ENCODE assay signal across 33 cellular contexts in the genomic region with DNA sequence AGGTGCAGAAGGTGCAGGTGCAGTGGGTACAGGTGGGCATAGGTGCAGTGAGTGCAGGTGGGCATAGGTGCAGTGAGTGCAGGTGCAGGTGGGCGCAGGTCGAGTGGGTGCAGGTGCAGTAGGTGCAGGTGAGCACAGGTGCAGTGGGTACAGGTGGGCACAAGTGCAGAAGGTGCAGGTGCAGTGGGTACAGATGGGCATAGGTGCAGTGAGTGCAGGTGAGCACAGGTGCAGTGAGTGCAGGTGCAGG. TPM values are rescaled to one million over a fixed set of nuclear protein-coding genes. Genes with fewer than 3 reads are reported as not detected.
"Had no signal": no experiment of that assay in that cellular context is flagged by ENCODE, and none has a peak within 500 bp of the region (broad histone marks: within the 10 kb centered on the region; RNA-seq: fewer than 3 reads in every experiment).

No MANE protein-coding gene starts in this region.

- H3K9me3 Mint-ChIP-seq: activated CD4-positive, alpha-beta memory T cell treated with anti-CD3 and anti-CD28 coated beads, Interleukin-2, amount 10 ng/mL, durations not matched to agents 7 days and 5 days; activated CD4-positive, alpha-beta T cell treated with anti-CD3 and anti-CD28 coated beads, Interleukin-2, amount 10 ng/mL, durations not matched to agents 7 days and 5 days; activated naive CD4-positive, alpha-beta T cell treated with anti-CD3 and anti-CD28 coated beads, Interleukin-2, amount 50 U/mL, for 72 hours; activated naive CD8-positive, alpha-beta T cell treated with anti-CD3 and anti-CD28 coated beads, Interleukin-2, amount 10 ng/mL, durations not matched to agents 7 days and 5 days; activated T-cell treated with anti-CD3 and anti-CD28 coated beads, Interleukin-2, amount 50 U/mL, for 24 hours; activated T-cell treated with anti-CD3 and anti-CD28 coated beads, Interleukin-2, amount 50 U/mL, for 72 hours; brain; central memory CD8-positive, alpha-beta T cell; dendritic cell treated with granulocyte-macrophage colony-stimulating factor and Interleukin-4, amounts not matched to agents 40 ng/mL and 50 ng/mL, for 4 days; endodermal cell had no signal

- H3K36me3 ChIP-seq: ascending aorta, breast epithelium, gastrocnemius medialis, heart right ventricle had no signal

- H3K4me3 ChIP-seq: ascending aorta, breast epithelium, coronary artery, dorsolateral prefrontal cortex, esophagus muscularis mucosa, gastrocnemius medialis, heart right ventricle had no signal

- H3K27me3 ChIP-seq: ascending aorta, breast epithelium, dorsolateral prefrontal cortex, esophagus muscularis mucosa, gastrocnemius medialis, heart right ventricle had no signal

- H3K27ac Mint-ChIP-seq: activated CD4-positive, alpha-beta memory T cell treated with anti-CD3 and anti-CD28 coated beads, Interleukin-2, amount 10 ng/mL, durations not matched to agents 7 days and 5 days; activated CD4-positive, alpha-beta T cell treated with anti-CD3 and anti-CD28 coated beads for 36 hours; activated CD4-positive, alpha-beta T cell treated with anti-CD3 and anti-CD28 coated beads, Interleukin-2, amount 10 ng/mL, durations not matched to agents 7 days and 5 days; activated naive CD4-positive, alpha-beta T cell treated with anti-CD3 and anti-CD28 coated beads, Interleukin-2, amount 10 ng/mL, durations not matched to agents 7 days and 5 days; activated naive CD4-positive, alpha-beta T cell treated with anti-CD3 and anti-CD28 coated beads, Interleukin-2, amount 50 U/mL, for 72 hours; activated naive CD8-positive, alpha-beta T cell treated with anti-CD3 and anti-CD28 coated beads, Interleukin-2, amount 10 ng/mL, durations not matched to agents 7 days and 5 days; activated T-cell treated with anti-CD3 and anti-CD28 coated beads, Interleukin-2, amount 50 U/mL, for 24 hours; activated T-cell treated with anti-CD3 and anti-CD28 coated beads, Interleukin-2, amount 50 U/mL, for 72 hours; endodermal cell; T-helper 17 cell had no signal

- DNase-seq: activated CD4-positive, alpha-beta memory T cell treated with anti-CD3 and anti-CD28 coated beads, Interleukin-2, amount 10 ng/mL, durations not matched to agents 7 days and 5 days; activated CD4-positive, alpha-beta T cell treated with anti-CD3 and anti-CD28 coated beads for 36 hours; activated CD4-positive, alpha-beta T cell treated with anti-CD3 and anti-CD28 coated beads, Interleukin-2, amount 10 ng/mL, durations not matched to agents 7 days and 5 days; activated CD4-positive, alpha-beta T cell treated with anti-CD3 and anti-CD28 coated beads, Interleukin-2, amount 50 U/mL, for 4 hours; activated CD4-positive, CD25-positive, alpha-beta regulatory T cell; activated CD4-positive, CD25-positive, alpha-beta regulatory T cell treated with anti-CD3 and anti-CD28 coated beads, Interleukin-2, amount 50 U/mL, for 72 hours; activated CD8-positive, alpha-beta memory T cell treated with anti-CD3 and anti-CD28 coated beads, Interleukin-2, amount 50 U/mL, for 48 hours; activated gamma-delta T cell; activated naive CD4-positive, alpha-beta T cell; activated naive CD4-positive, alpha-beta T cell treated with anti-CD3 and anti-CD28 coated beads, Interleukin-2, amount 10 ng/mL, durations not matched to agents 7 days and 5 days; activated naive CD8-positive, alpha-beta T cell treated with anti-CD3 and anti-CD28 coated beads, Interleukin-2, amount 10 ng/mL, durations not matched to agents 7 days and 5 days; activated T-cell treated with anti-CD3 and anti-CD28 coated beads for 4 hours; activated T-cell treated with anti-CD3 and anti-CD28 coated beads, Interleukin-2, amount 50 U/mL, for 24 hours; activated T-cell treated with anti-CD3 and anti-CD28 coated beads, Interleukin-2, amount 50 U/mL, for 72 hours; dorsolateral prefrontal cortex; effector memory CD4-positive, alpha-beta T cell; endodermal cell; foreskin keratinocyte; gastrocnemius medialis; heart right ventricle; T-helper 1 cell; T-helper 17 cell had no signal

- H3K36me3 Mint-ChIP-seq: activated naive CD4-positive, alpha-beta T cell treated with anti-CD3 and anti-CD28 coated beads, Interleukin-2, amount 10 ng/mL, durations not matched to agents 7 days and 5 days; activated naive CD4-positive, alpha-beta T cell treated with anti-CD3 and anti-CD28 coated beads, Interleukin-2, amount 50 U/mL, for 72 hours; activated naive CD8-positive, alpha-beta T cell treated with anti-CD3 and anti-CD28 coated beads, Interleukin-2, amount 10 ng/mL, durations not matched to agents 7 days and 5 days had no signal

- H3K27me3 Mint-ChIP-seq: activated CD4-positive, alpha-beta memory T cell treated with anti-CD3 and anti-CD28 coated beads, Interleukin-2, amount 10 ng/mL, durations not matched to agents 7 days and 5 days; activated CD4-positive, alpha-beta T cell treated with anti-CD3 and anti-CD28 coated beads for 36 hours; activated CD4-positive, alpha-beta T cell treated with anti-CD3 and anti-CD28 coated beads, Interleukin-2, amount 10 ng/mL, durations not matched to agents 7 days and 5 days; activated T-cell treated with anti-CD3 and anti-CD28 coated beads, Interleukin-2, amount 50 U/mL, for 24 hours; central memory CD8-positive, alpha-beta T cell had no signal

- H3K9me3 ChIP-seq: ascending aorta, breast epithelium, esophagus muscularis mucosa, gastrocnemius medialis, heart right ventricle had no signal

- ATAC-seq: activated CD4-positive, alpha-beta T cell treated with anti-CD3 and anti-CD28 coated beads for 36 hours; activated T-cell treated with anti-CD3 and anti-CD28 coated beads, Interleukin-2, amount 50 U/mL, for 72 hours; foreskin keratinocyte; gastrocnemius medialis; T-helper 17 cell had no signal

- H3K4me3 Mint-ChIP-seq: activated CD4-positive, alpha-beta memory T cell treated with anti-CD3 and anti-CD28 coated beads, Interleukin-2, amount 10 ng/mL, durations not matched to agents 7 days and 5 days; activated CD4-positive, alpha-beta T cell treated with anti-CD3 and anti-CD28 coated beads for 36 hours; activated CD4-positive, alpha-beta T cell treated with anti-CD3 and anti-CD28 coated beads, Interleukin-2, amount 10 ng/mL, durations not matched to agents 7 days and 5 days; activated naive CD4-positive, alpha-beta T cell treated with anti-CD3 and anti-CD28 coated beads, Interleukin-2, amount 10 ng/mL, durations not matched to agents 7 days and 5 days; activated naive CD8-positive, alpha-beta T cell treated with anti-CD3 and anti-CD28 coated beads, Interleukin-2, amount 10 ng/mL, durations not matched to agents 7 days and 5 days; activated T-cell treated with anti-CD3 and anti-CD28 coated beads, Interleukin-2, amount 50 U/mL, for 24 hours; activated T-cell treated with anti-CD3 and anti-CD28 coated beads, Interleukin-2, amount 50 U/mL, for 72 hours; brain; dendritic cell treated with granulocyte-macrophage colony-stimulating factor and Interleukin-4, amounts not matched to agents 40 ng/mL and 50 ng/mL, for 4 days; endodermal cell; T-helper 17 cell had no signal

- H3K4me1 ChIP-seq: ascending aorta, breast epithelium, foreskin keratinocyte had no signal

- H3K4me1 Mint-ChIP-seq: activated CD4-positive, alpha-beta T cell treated with anti-CD3 and anti-CD28 coated beads for 36 hours; activated CD4-positive, alpha-beta T cell treated with anti-CD3 and anti-CD28 coated beads, Interleukin-2, amount 10 ng/mL, durations not matched to agents 7 days and 5 days; activated naive CD4-positive, alpha-beta T cell treated with anti-CD3 and anti-CD28 coated beads, Interleukin-2, amount 10 ng/mL, durations not matched to agents 7 days and 5 days; activated naive CD8-positive, alpha-beta T cell treated with anti-CD3 and anti-CD28 coated beads, Interleukin-2, amount 10 ng/mL, durations not matched to agents 7 days and 5 days; central memory CD8-positive, alpha-beta T cell had no signal

- H3K27ac ChIP-seq: ascending aorta, breast epithelium, coronary artery, esophagus muscularis mucosa, foreskin keratinocyte, gastrocnemius medialis, heart right ventricle had no signal

RNA-seq across cellular contexts. Expression of a gene that starts 15.5 kb away (rescaled TPM):
- total RNA-seq: activated CD4-positive, alpha-beta T cell treated with anti-CD3 and anti-CD28 coated beads, Interleukin-2, amount 10 ng/mL, durations not matched to agents 7 days and 5 days had no signal

RNA-seq across cellular contexts. Expression of a gene that starts 45.8 kb away (rescaled TPM):
- total RNA-seq: activated CD4-positive, alpha-beta memory T cell treated with anti-CD3 and anti-CD28 coated beads, Interleukin-2, amount 10 ng/mL, durations not matched to agents 7 days and 5 days; activated CD4-positive, alpha-beta T cell treated with anti-CD3 and anti-CD28 coated beads, Interleukin-2, amount 10 ng/mL, durations not matched to agents 7 days and 5 days; activated naive CD4-positive, alpha-beta T cell treated with anti-CD3 and anti-CD28 coated beads, Interleukin-2, amount 50 U/mL, for 72 hours; activated naive CD8-positive, alpha-beta T cell treated with anti-CD3 and anti-CD28 coated beads, Interleukin-2, amount 10 ng/mL, durations not matched to agents 7 days and 5 days; ascending aorta; breast epithelium; cardiac septum; cerebellum; endodermal cell; epithelial cell of proximal tubule; esophagus muscularis mucosa; foreskin keratinocyte; gastrocnemius medialis; heart right ventricle; T-helper 17 cell had no signal
- polyA plus RNA-seq: foreskin keratinocyte had no signal
